9 cellular contexts compared by ENCODE assay signal in the genomic region with DNA sequence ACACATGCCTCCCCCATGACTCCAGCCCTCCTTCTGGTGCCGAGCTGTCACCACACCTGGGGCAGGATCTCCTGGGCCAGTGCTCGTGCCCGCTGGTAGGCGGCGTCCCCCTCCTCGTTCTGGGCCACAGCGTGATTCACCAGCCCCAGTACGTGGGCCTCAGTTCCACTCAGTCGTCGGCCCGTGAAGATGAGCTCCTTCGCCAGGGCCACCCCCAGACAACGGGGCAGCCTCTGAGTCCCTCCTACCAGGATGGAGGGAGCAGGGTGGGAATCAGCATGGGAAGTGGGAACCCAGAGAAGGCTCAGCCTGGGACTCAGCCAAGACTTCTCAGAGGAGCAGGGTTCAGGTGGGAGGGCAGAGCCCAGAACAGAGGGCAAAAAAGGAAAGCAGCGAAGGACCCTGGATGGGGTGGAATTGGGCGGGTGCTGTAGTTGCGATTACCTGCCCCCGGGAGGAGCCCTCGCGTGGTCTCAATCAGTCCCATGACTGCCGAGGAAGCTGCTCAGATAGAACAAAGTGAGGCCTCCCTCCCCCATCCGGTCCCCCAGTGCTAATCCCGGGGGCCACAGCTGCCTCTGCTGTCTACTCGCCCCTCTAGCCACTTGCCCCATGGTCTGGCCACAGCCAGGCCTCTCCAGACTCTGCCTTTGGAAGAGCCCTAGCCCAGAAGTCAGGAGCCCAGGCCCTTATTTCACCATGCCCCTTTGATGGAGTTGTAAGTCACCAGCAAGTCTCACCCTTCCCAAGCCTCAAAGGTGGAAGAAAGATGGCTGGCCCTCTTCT. TPM values are rescaled to one million over a fixed set of nuclear protein-coding genes. Genes with fewer than 3 reads are reported as not detected.
DNase-seq lines count a peak whose midpoint lies in the region; ATAC-seq, FAIRE-seq and TF ChIP-seq lines count a peak whose summit lies in the region.
"Had no signal": no experiment of that assay in that cellular context is flagged by ENCODE, and none has a peak within 500 bp of the region (broad histone marks: within the 10 kb centered on the region; RNA-seq: fewer than 3 reads in every experiment).

No MANE protein-coding gene starts in this region.

- H3K4me3 ChIP-seq in kidney (ENCODE audit: low read length in 2 of 2), result no peak overlapping the region

- DNase-seq in activated effector memory CD4-positive, alpha-beta T cell treated with anti-CD3 and anti-CD28 coated beads, Interleukin-2, amount 50 U/mL, for 16 hours, result peak; percentile 68
- DNase-seq in activated effector memory CD4-positive, alpha-beta T cell treated with Interleukin-2 at 50 U/mL for 16 hours, result no peak
- peak; percentile 29 for DNase-seq in NCI-H1105 treated with DMSO at 0.1 percent for 48 hours (lab: John Stamatoyannopoulos, UW)
- peak; percentile 37 to 40 for DNase-seq in activated T-cell treated with anti-CD3 and anti-CD28 coated beads, Interleukin-2, amount 50 U/mL, for 72 hours
- no peak for DNase-seq in kidney
- no peak for DNase-seq in hippocampal formation (lab: John Stamatoyannopoulos, UW)
- DNase-seq in effector CD8-positive, alpha-beta T cell (lab: John Stamatoyannopoulos, UW), result no peak
- no peak for DNase-seq in NCI-H187 (lab: John Stamatoyannopoulos, UW)

- no peaks in the 10 kb centered on the region for H3K9me3 ChIP-seq in kidney (ENCODE audit: control insufficient read depth in 1 of 2, low read length in 2 of 2)

- H3K27ac Mint-ChIP-seq in activated T-cell treated with anti-CD3 and anti-CD28 coated beads, Interleukin-2, amount 50 U/mL, for 72 hours, result no peak overlapping the region
- H3K27ac Mint-ChIP-seq: activated naive CD4-positive, alpha-beta T cell treated with anti-CD3 and anti-CD28 coated beads, Interleukin-2, amount 50 U/mL, for 24 hours had no signal

- H3K9ac ChIP-seq in kidney (ENCODE audit: low read length in 2 of 2), result no peak overlapping the region

- no peaks in the 10 kb centered on the region for H3K27me3 Mint-ChIP-seq in activated T-cell treated with anti-CD3 and anti-CD28 coated beads, Interleukin-2, amount 50 U/mL, for 72 hours (ENCODE audit: low read depth)
- H3K27me3 Mint-ChIP-seq: activated naive CD4-positive, alpha-beta T cell treated with anti-CD3 and anti-CD28 coated beads, Interleukin-2, amount 50 U/mL, for 24 hours had no signal

- H3K27ac ChIP-seq in kidney (ENCODE audit: low read depth in 2 of 2, low read length in 2 of 2), result no peak overlapping the region

- peaks cover 10 to 11% of the 10 kb centered on the region in 2 donors for H3K4me1 ChIP-seq in kidney (ENCODE audit: control insufficient read depth in 1 of 2, insufficient read depth in 1 of 2, low read depth in 1 of 2, low read length in 2 of 2)

- H3K9me3 Mint-ChIP-seq in activated T-cell treated with anti-CD3 and anti-CD28 coated beads, Interleukin-2, amount 50 U/mL, for 72 hours, result no peaks in the 10 kb centered on the region
- H3K9me3 Mint-ChIP-seq: activated naive CD4-positive, alpha-beta T cell treated with anti-CD3 and anti-CD28 coated beads, Interleukin-2, amount 50 U/mL, for 24 hours had no signal

- H3K36me3 ChIP-seq in kidney (ENCODE audit: control insufficient read depth in 1 of 2, insufficient read depth in 2 of 2, low read length in 2 of 2), result peaks cover 2 to 5% of the 10 kb centered on the region in 2 donors

- H3K4me3 Mint-ChIP-seq in activated T-cell treated with anti-CD3 and anti-CD28 coated beads, Interleukin-2, amount 50 U/mL, for 72 hours, result no peak overlapping the region
- H3K4me3 Mint-ChIP-seq: activated naive CD4-positive, alpha-beta T cell treated with anti-CD3 and anti-CD28 coated beads, Interleukin-2, amount 50 U/mL, for 24 hours had no signal

- H3K36me3 Mint-ChIP-seq in activated T-cell treated with anti-CD3 and anti-CD28 coated beads, Interleukin-2, amount 50 U/mL, for 72 hours (ENCODE audit: insufficient read depth in 2 of 2), result no peaks in the 10 kb centered on the region

- no peak for FAIRE-seq in kidney (lab: Jason Lieb, UNC)

- no peaks in the 10 kb centered on the region for H3K4me1 Mint-ChIP-seq in activated T-cell treated with anti-CD3 and anti-CD28 coated beads, Interleukin-2, amount 50 U/mL, for 72 hours (ENCODE audit: low read depth)
- H3K4me1 Mint-ChIP-seq: activated naive CD4-positive, alpha-beta T cell treated with anti-CD3 and anti-CD28 coated beads, Interleukin-2, amount 50 U/mL, for 24 hours had no signal

- ATAC-seq in activated T-cell treated with anti-CD3 and anti-CD28 coated beads, Interleukin-2, amount 50 U/mL, for 72 hours (replicated peaks in 1 of 2), result peak; percentile 69 to 73

- intact Hi-C loops in kidney (cut with DNase I), result no loop called here

- TF ChIP-seq CTCF in kidney (IDR thresholded peaks at IDR 0.05; ENCODE audit: borderline replicate concordance, extremely low read depth, insufficient read depth), result peak; percentile 18

RNA-seq across cellular contexts. Expression of a gene that starts 16.8 kb away (rescaled TPM):
- 100 to 1,000 TPM in 1 of 2 donors, 10 to 100 TPM in 1; 93.6 to 104 TPM for total RNA-seq in activated T-cell treated with anti-CD3 and anti-CD28 coated beads, Interleukin-2, amount 50 U/mL, for 72 hours
- 149 TPM for total RNA-seq in kidney
- polyA plus RNA-seq in kidney (ENCODE audit: insufficient read depth, low read depth, low replicate concordance), result 223 TPM

RNA-seq across cellular contexts. Expression of a gene that starts 22.3 kb away (rescaled TPM):
- total RNA-seq in activated T-cell treated with anti-CD3 and anti-CD28 coated beads, Interleukin-2, amount 50 U/mL, for 72 hours, result 10 to 100 TPM; 50.8 to 54.3 TPM
- 168 TPM for total RNA-seq in kidney
- polyA plus RNA-seq in kidney (ENCODE audit: insufficient read depth, low read depth, low replicate concordance), result 226 TPM

Comparison
In these comparisons a context has a peak if more than half of its experiments do, and no peak if none do; other contexts are left out.
1. DNase-seq: peak in activated effector memory CD4-positive, alpha-beta T cell treated with anti-CD3 and anti-CD28 coated beads, Interleukin-2, amount 50 U/mL, for 16 hours (single experiment), NCI-H1105 treated with DMSO at 0.1 percent for 48 hours (single experiment) and activated T-cell treated with anti-CD3 and anti-CD28 coated beads, Interleukin-2, amount 50 U/mL, for 72 hours (2 of 2); none in activated effector memory CD4-positive, alpha-beta T cell treated with Interleukin-2 at 50 U/mL for 16 hours (single experiment), kidney (single experiment), hippocampal formation (0 of 2), effector CD8-positive, alpha-beta T cell (single experiment) and NCI-H187 (0 of 2).